Comparison of ENCODE assay signal across 1 cellular context in genomic region chr9:21802418-21803000, GRCh38.
TF ChIP-seq lines count a peak whose summit lies in the region.

Gene MTAP (plus strand): TSS chr9:21802636. CDS start chr9:21802749, 113 bp downstream.

TF ChIP-seq in HEK293, 187 proteins besides CTCF, POLR2A, EP300 and RAD21 (continued from another document):
- TF ChIP-seq ZNF398 (tag by site-specific recombination; IDR thresholded peaks at IDR 0.05): 0 out of 2 replicates have a peak, but pooled peaks have one; percentile 32
- TF ChIP-seq ZNF341 (tag by site-specific recombination; IDR thresholded peaks at IDR 0.05; ENCODE audit: low read depth): peak; percentile 79
- no peak for TF ChIP-seq SP7 (tag by site-specific recombination; IDR thresholded peaks at IDR 0.05)
- TF ChIP-seq ZNF366 (tag by site-specific recombination; conservative IDR thresholded peaks at IDR 0.05): 0 out of 2 replicates have a peak, but pooled peaks have one; percentile 53
- no peak for TF ChIP-seq ZBTB1 (tag by site-specific recombination; IDR thresholded peaks at IDR 0.05)
- no peak for TF ChIP-seq ZIC2 (tag by site-specific recombination; IDR thresholded peaks at IDR 0.05)
- 0 out of 2 replicates have a peak, but pooled peaks have one; percentile 51 for TF ChIP-seq KLF9 (tag by site-specific recombination; IDR thresholded peaks at IDR 0.05; ENCODE audit: low read depth)
- peak; percentile 52; the same call in 1 of the 2 replicates for TF ChIP-seq ZBTB20 (tag by site-specific recombination; IDR thresholded peaks at IDR 0.05)
- TF ChIP-seq YY2 (tag by site-specific recombination; IDR thresholded peaks at IDR 0.05): no peak
- TF ChIP-seq ZBTB8A (tag by site-specific recombination; IDR thresholded peaks at IDR 0.05): peak; percentile 17
- TF ChIP-seq ZNF580 (tag by site-specific recombination; IDR thresholded peaks at IDR 0.05): peak; percentile 77
- 0 out of 2 replicates have a peak, but pooled peaks have one; percentile 11 for TF ChIP-seq ZNF596 (tag by site-specific recombination; IDR thresholded peaks at IDR 0.05)
- TF ChIP-seq GLIS2 (tag by site-specific recombination; IDR thresholded peaks at IDR 0.05): peak; percentile 83
- peak; percentile 18; the same call in 1 of the 2 replicates for TF ChIP-seq KLF16 (tag by site-specific recombination; IDR thresholded peaks at IDR 0.05)
- TF ChIP-seq GLIS1 (tag by site-specific recombination; IDR thresholded peaks at IDR 0.05): peak; percentile 28
- peak; percentile 94 for TF ChIP-seq HIC1 (tag by site-specific recombination; IDR thresholded peaks at IDR 0.05)
- peak; percentile 86 for TF ChIP-seq SP2 (tag by site-specific recombination; IDR thresholded peaks at IDR 0.05)
- TF ChIP-seq ZNF776 (tag by site-specific recombination; IDR thresholded peaks at IDR 0.05; ENCODE audit: borderline replicate concordance): 0 out of 2 replicates have a peak, but pooled peaks have one; percentile 64
- TF ChIP-seq ZNF701 (tag by site-specific recombination; IDR thresholded peaks at IDR 0.05): no peak
- TF ChIP-seq ZBTB26 (tag by site-specific recombination; optimal IDR thresholded peaks at IDR 0.05): peak; percentile 87
- peak; percentile 46; the same call in 1 of the 2 replicates for TF ChIP-seq PRDM6 (tag by site-specific recombination; IDR thresholded peaks at IDR 0.05)
- peak; percentile 27; the same call in 1 of the 2 replicates for TF ChIP-seq ZSCAN30 (tag by site-specific recombination; IDR thresholded peaks at IDR 0.05)
- peak; percentile 58; the same call in 1 of the 2 replicates for TF ChIP-seq ZBTB17 (tag by site-specific recombination; IDR thresholded peaks at IDR 0.05)
- no peak; the same call in 1 of the 2 replicates for TF ChIP-seq ZNF639 (tag by site-specific recombination; IDR thresholded peaks at IDR 0.05)
- TF ChIP-seq ZFP3 (tag by site-specific recombination; IDR thresholded peaks at IDR 0.05; ENCODE audit: low read depth): no peak
- TF ChIP-seq OSR2 (tag by site-specific recombination; IDR thresholded peaks at IDR 0.05): no peak
- TF ChIP-seq ZNF335 (tag by site-specific recombination; conservative IDR thresholded peaks at IDR 0.05): peak; percentile 82; the same call in 1 of the 2 replicates
- TF ChIP-seq ZBTB48 (tag by site-specific recombination; IDR thresholded peaks at IDR 0.05): peak; percentile 90
- TF ChIP-seq PBX3 (CRISPR knock-in tag; IDR thresholded peaks at IDR 0.05): peak; percentile 63; the same call in 1 of the 2 replicates
- TF ChIP-seq ZNF223 (tag by site-specific recombination; IDR thresholded peaks at IDR 0.05): no peak
- peak; percentile 87 for TF ChIP-seq SP3 (tag by site-specific recombination; IDR thresholded peaks at IDR 0.05)
- TF ChIP-seq ZNF658 (tag by site-specific recombination; IDR thresholded peaks at IDR 0.05): no peak
- TF ChIP-seq ZBTB11 (tag by site-specific recombination; conservative IDR thresholded peaks at IDR 0.05; ENCODE audit: low read depth): peak; percentile 94
